In the genomic region with DNA sequence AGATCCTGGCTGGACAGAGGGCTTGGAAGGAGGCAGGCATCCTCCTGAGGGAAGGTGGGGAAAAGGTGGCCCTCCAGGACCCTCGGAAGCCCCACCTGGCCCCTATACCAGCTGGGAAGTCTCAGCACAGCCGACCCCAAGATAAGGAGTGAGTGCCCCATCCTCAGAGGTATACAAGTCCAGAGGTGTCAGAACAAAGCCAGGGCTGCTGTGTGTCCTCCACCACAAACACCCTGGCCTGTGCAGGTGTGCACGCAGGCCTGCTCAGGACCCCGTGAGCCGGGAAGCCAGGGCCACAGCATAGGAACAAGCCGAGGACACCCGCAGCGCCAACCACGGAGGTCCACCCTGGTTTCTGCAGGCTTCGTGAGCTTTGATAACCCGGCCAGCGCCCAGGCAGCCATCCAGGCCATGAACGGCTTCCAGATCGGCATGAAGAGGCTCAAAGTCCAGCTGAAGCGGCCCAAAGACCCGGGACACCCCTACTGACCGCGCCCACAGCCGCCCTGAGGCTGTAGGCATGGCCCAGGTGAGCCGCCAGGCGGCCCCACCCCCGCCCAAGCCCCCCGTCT, we compare ENCODE assay signal across 18 cellular contexts.
DNase-seq lines count a peak whose midpoint lies in the region; ATAC-seq, FAIRE-seq and TF ChIP-seq lines count a peak whose summit lies in the region.
"Had no signal": no experiment of that assay in that cellular context is flagged by ENCODE, and none has a peak within 500 bp of the region (broad histone marks: within the 10 kb centered on the region; RNA-seq: fewer than 3 reads in every experiment).

No MANE protein-coding gene starts in this region.

- ATAC-seq in A549 (no peak), K562 (no peak; the same call in 1 of the 3 replicates)

- H2AFZ ChIP-seq in K562 (ENCODE audit: low read depth, low read length) = no peak overlapping the region

- H3K27ac ChIP-seq in A549 = no peak overlapping the region
- H3K27ac ChIP-seq in K562 (ENCODE audit: extremely low read depth, low read depth, low read length) = no peak overlapping the region
- H3K27ac ChIP-seq in liver (ENCODE audit: low read depth in 1 of 2, low read length in 2 of 2) = no peak overlapping the region
- no peak overlapping the region for H3K27ac ChIP-seq in small intestine (ENCODE audit: low read depth in 1 of 2, low read length in 1 of 2)

- no peaks in the 10 kb centered on the region for H3K36me3 ChIP-seq in K562 (ENCODE audit: control insufficient read depth, insufficient read depth, low read length)
- H3K36me3 ChIP-seq in liver (ENCODE audit: control insufficient read depth in 4 of 4, insufficient read depth in 3 of 4, low read depth in 1 of 4, low read length in 3 of 4) = no peaks in the 10 kb centered on the region
- no peaks in the 10 kb centered on the region for H3K36me3 ChIP-seq in small intestine (ENCODE audit: control insufficient read depth in 2 of 2, insufficient read depth in 2 of 2, low read length in 2 of 2)
- H3K36me3 ChIP-seq: HAP-1 had no signal

- 67% methylated on average over 6 of the region's 23 CpGs for WGBS in A549 (ENCODE audit: missing lambda C conversion rate)
- 2% methylated on average over 13 of the region's 23 CpGs for WGBS in K562 (ENCODE audit: insufficient coverage, low coverage, missing lambda C conversion rate)
- WGBS in liver = 31% methylated on average over 23 of the region's 23 CpGs
- 12 to 63% (median 41%) methylated on average over 20 to 23 of the region's 23 CpGs for WGBS in small intestine, 3 donors

- H3K4me3 ChIP-seq in A549 = no peak overlapping the region
- no peak overlapping the region for H3K4me3 ChIP-seq in K562
- H3K4me3 ChIP-seq in liver (ENCODE audit: low read depth in 1 of 3, low read length in 3 of 3) = no peak overlapping the region
- no peak overlapping the region for H3K4me3 ChIP-seq in small intestine (ENCODE audit: low read depth in 1 of 2, low read length in 2 of 2)
- H3K4me3 ChIP-seq: HAP-1 had no signal

- CTCF ChIA-PET in A549 (lab: Yijun Ruan, JAX) = interaction anchor here (2.9 to 7.2 kb wide), 2 partner anchors 12 to 179 kb away, joined by 9 to 39 read pairs; no protein-coding TSS in a partner anchor
- CTCF ChIA-PET in K562 (lab: Yijun Ruan, JAX; ENCODE audit: low intra/inter-chr PET ratio) = no interaction called here

- no peaks in the 10 kb centered on the region for H3K9me3 ChIP-seq in A549
- no peaks in the 10 kb centered on the region for H3K9me3 ChIP-seq in K562 (replicated peaks; ENCODE audit: control insufficient read depth, insufficient read depth, low read depth, low read length)
- H3K9me3 ChIP-seq in liver (ENCODE audit: control insufficient read depth in 4 of 4, low read length in 3 of 4) = no peaks in the 10 kb centered on the region
- H3K9me3 ChIP-seq in small intestine (ENCODE audit: control insufficient read depth, low read depth) = no peaks in the 10 kb centered on the region
- H3K9me3 ChIP-seq: HAP-1 had no signal

- no peak for FAIRE-seq in A549 (lab: Jason Lieb, UNC)
- no peak for FAIRE-seq in K562 (lab: Jason Lieb, UNC)
- no peak for FAIRE-seq in small intestine (lab: Jason Lieb, UNC)
- FAIRE-seq: G401.6, GM12892, GM19239 had no signal

- H3K9ac ChIP-seq in K562 (ENCODE audit: insufficient read depth in 1 of 2, low read depth in 2 of 2, low read length in 2 of 2) = peak overlapping the region in 1 of 2 experiments; percentile 78; a peak in 1 of 4 replicates
- H3K9ac ChIP-seq in liver (ENCODE audit: low read depth in 1 of 2, low read length in 2 of 2) = no peak overlapping the region

- intact Hi-C loops in K562 (cut with micrococcal nuclease) = no loop called here

- DNase-seq in A549 (ENCODE audit: low read depth in 1 of 2, low spot score in 1 of 2) (no peak), K562 (ENCODE audit: extremely low read depth in 1 of 4, low spot score in 3 of 4) (no peak), small intestine (peak; percentile 47), GM13976 (ENCODE audit: low spot score) (no peak), NCI-H446 (lab: John Stamatoyannopoulos, UW) (no peak)
- DNase-seq in effector CD4-positive, alpha-beta T cell = no peak
- DNase-seq: C1 segment of cervical spinal cord; Calu3; CD4-positive, alpha-beta T cell; DMS 273 treated with DMSO at 0.1 percent for 48 hours; DMS79 treated with DMSO at 0.1 percent for 48 hours; EL; GOT3 had no signal

- TF ChIP-seq POLR2A in A549 (IDR thresholded peaks at IDR 0.05; ENCODE audit: low read length) = no peak
- no peak for TF ChIP-seq POLR2A in K562 (conservative IDR thresholded peaks at IDR 0.05)

- no peaks in the 10 kb centered on the region for H3K9me1 ChIP-seq in K562 (ENCODE audit: control insufficient read depth, insufficient read depth, low read length)

- TF ChIP-seq RAD21 in A549 (conservative IDR thresholded peaks at IDR 0.05 in 1 of 2, IDR thresholded peaks at IDR 0.05 in 1 of 2) (no peak), K562 (CRISPR knock-in tag; conservative IDR thresholded peaks at IDR 0.05 in 1 of 2, IDR thresholded peaks at IDR 0.05 in 1 of 2) (no peak), liver (IDR thresholded peaks at IDR 0.05) (no peak)

- H4K20me1 ChIP-seq in K562 (replicated peaks; ENCODE audit: control insufficient read depth, insufficient read depth, low read length) = peaks cover 4% of the 10 kb centered on the region; the same call in 1 of the 2 replicates

- POLR2A ChIA-PET in A549 (lab: Yijun Ruan, JAX) = no interaction called here
- POLR2A ChIA-PET in K562 (lab: Yijun Ruan, JAX) = interaction anchor here (1.0 kb wide), 1 partner anchor 715 kb away, joined by 3 read pairs; no protein-coding TSS in a partner anchor

- in situ Hi-C loops in K562 (cut with MboI) = loop anchor here (10.0 kb wide), 1 partner anchor 412 kb away; a partner anchor contains a TSS
- in situ Hi-C loops in GM13976 (cut with MboI; ENCODE audit: low sequenced_read_pairs, unreplicated experiment) = no loop called here

- H3K79me2 ChIP-seq in K562 (ENCODE audit: control insufficient read depth, insufficient read depth, low read length) = no peaks in the 10 kb centered on the region

- H3K4me1 ChIP-seq in A549 (no peaks in the 10 kb centered on the region), K562 (replicated peaks in 1 of 2; ENCODE audit: control insufficient read depth in 2 of 2, insufficient read depth in 2 of 2, low read length in 2 of 2) (peaks cover 0 to 19% of the 10 kb centered on the region in 2 experiments; a peak in 3 of 5 replicates), liver (ENCODE audit: control insufficient read depth in 4 of 4, insufficient read depth in 4 of 4, low read length in 3 of 4) (peaks cover 7 to 21% (median 13%) of the 10 kb centered on the region in 4 donors), small intestine (ENCODE audit: control insufficient read depth in 2 of 2, insufficient read depth in 1 of 2, low read depth in 1 of 2, low read length in 1 of 2) (no peaks in the 10 kb centered on the region)
- H3K4me1 ChIP-seq: HAP-1 had no signal

- BruUV-seq in K562 (replicated peaks; lab: Mats Ljungman, UMichigan) = no TSS peak

- H3K4me2 ChIP-seq in A549 (no peak overlapping the region), K562 (ENCODE audit: insufficient read depth, low read length) (no peak overlapping the region)

- TF ChIP-seq CTCF in A549 (IDR thresholded peaks at IDR 0.05) (no peak), K562 (IDR thresholded peaks at IDR 0.05 in 2 of 3, conservative IDR thresholded peaks at IDR 0.05 in 1 of 3; ENCODE audit: insufficient read depth in 2 of 3, low read depth in 1 of 3, low read length in 3 of 3) (no peak), liver (IDR thresholded peaks at IDR 0.05; ENCODE audit: low read depth, low read length, missing input control) (no peak), GM13976 (IDR thresholded peaks at IDR 0.05; ENCODE audit: borderline replicate concordance, control extremely low read depth, extremely low read depth, insufficient read depth, missing control alignments) (no peak)

- H3K27me3 ChIP-seq in K562 (ENCODE audit: control insufficient read depth in 2 of 2, insufficient read depth in 2 of 2, low read length in 2 of 2) = peaks cover 12 to 26% of the 10 kb centered on the region in 2 experiments
- H3K27me3 ChIP-seq in liver (ENCODE audit: control insufficient read depth in 4 of 4, insufficient read depth in 4 of 4, low read length in 3 of 4) = no peaks in the 10 kb centered on the region
- no peaks in the 10 kb centered on the region for H3K27me3 ChIP-seq in small intestine (ENCODE audit: control insufficient read depth in 2 of 2, insufficient read depth in 2 of 2, low read length in 2 of 2)

- no peak for TF ChIP-seq EP300 in A549 (IDR thresholded peaks at IDR 0.05)
- no peak for TF ChIP-seq EP300 in K562 (IDR thresholded peaks at IDR 0.05; ENCODE audit: low read length)

TF ChIP-seq in A549, 52 proteins besides CTCF, POLR2A, EP300 and RAD21:
- TF ChIP-seq KDM5A (IDR thresholded peaks at IDR 0.05) = no peak
- no peak for TF ChIP-seq HOXB5 (CRISPR knock-in tag; IDR thresholded peaks at IDR 0.05)
- peak; percentile 24 for TF ChIP-seq ZFP36 (IDR thresholded peaks at IDR 0.05; ENCODE audit: borderline replicate concordance, partially characterized antibody)
- TF ChIP-seq RFX5 (IDR thresholded peaks at IDR 0.05) = no peak

TF ChIP-seq in K562, 482 proteins besides CTCF, POLR2A, EP300 and RAD21 (continues in another document):
- TF ChIP-seq, protein P1, sequence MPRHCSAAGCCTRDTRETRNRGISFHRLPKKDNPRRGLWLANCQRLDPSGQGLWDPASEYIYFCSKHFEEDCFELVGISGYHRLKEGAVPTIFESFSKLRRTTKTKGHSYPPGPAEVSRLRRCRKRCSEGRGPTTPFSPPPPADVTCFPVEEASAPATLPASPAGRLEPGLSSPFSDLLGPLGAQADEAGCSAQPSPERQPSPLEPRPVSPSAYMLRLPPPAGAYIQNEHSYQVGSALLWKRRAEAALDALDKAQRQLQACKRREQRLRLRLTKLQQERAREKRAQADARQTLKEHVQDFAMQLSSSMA (CRISPR knock-in tag; IDR thresholded peaks at IDR 0.05) = no peak
- TF ChIP-seq HSF4 (CRISPR knock-in tag; IDR thresholded peaks at IDR 0.05; ENCODE audit: borderline replicate concordance) (no peak), RBM25 (IDR thresholded peaks at IDR 0.05; ENCODE audit: low read depth, low read length, severe bottlenecking) (peak; percentile 13), KDM4B (IDR thresholded peaks at IDR 0.05; ENCODE audit: borderline replicate concordance in 2 of 2, low read depth in 1 of 2) (no peak)

TF ChIP-seq in liver, 16 proteins besides CTCF, POLR2A, EP300 and RAD21:
- TF ChIP-seq RXRA (IDR thresholded peaks at IDR 0.05) = peak; percentile 66 to 71
- TF ChIP-seq HNF4G (IDR thresholded peaks at IDR 0.05) = peak; percentile 55
- TF ChIP-seq TAF1 (conservative IDR thresholded peaks at IDR 0.05) = no peak
- TF ChIP-seq GABPA (IDR thresholded peaks at IDR 0.05 in 1 of 2, conservative IDR thresholded peaks at IDR 0.05 in 1 of 2) = no peak
- peak; percentile 84 to 88 for TF ChIP-seq HNF4A (conservative IDR thresholded peaks at IDR 0.05)
- peak; percentile 61 for TF ChIP-seq YY1 (IDR thresholded peaks at IDR 0.05)
- TF ChIP-seq SP1 (IDR thresholded peaks at IDR 0.05) = peak; percentile 85
